ENCODE assay signal across 28 cellular contexts in the genomic region with DNA sequence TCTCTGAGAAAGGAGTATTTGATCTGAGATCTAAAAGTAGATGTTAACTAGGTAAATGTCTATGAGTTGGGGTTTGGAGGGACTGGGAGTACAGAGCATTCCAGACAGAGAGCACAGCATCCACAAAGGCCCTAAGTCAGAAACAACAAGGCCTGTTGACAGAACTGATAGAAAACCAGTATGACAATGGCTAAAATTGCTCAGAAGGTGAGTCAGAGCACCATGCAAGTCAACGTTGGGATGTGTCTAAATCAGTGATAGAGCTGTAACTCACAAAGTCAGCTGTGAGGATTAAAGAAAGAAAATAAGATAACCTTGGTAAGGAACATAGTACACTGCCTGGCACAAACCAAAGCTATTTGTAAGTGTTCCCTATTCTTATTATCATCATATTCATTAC.
"Had no signal": no experiment of that assay in that cellular context is flagged by ENCODE, and none has a peak within 500 bp of the region (broad histone marks: within the 10 kb centered on the region; RNA-seq: fewer than 3 reads in every experiment).

No MANE protein-coding gene starts in this region.

- ATAC-seq: left colon; left lung; lower lobe of right lung; naive thymus-derived CD8-positive, alpha-beta T cell; pancreas; right cardiac atrium; sciatic nerve; stimulated activated memory B cell treated with anti-CD40 and anti-IgM and Interleukin-4, amounts not matched to agents 10 μg/mL and 1 μg/mL and 100 μg/mL, for 72 hours; stimulated activated naive CD8-positive, alpha-beta T cell treated with anti-CD3 and anti-CD28 coated beads, Interleukin-15, amount 100 ng/mL, for 72 hours had no signal

- H3K27ac ChIP-seq: left lung, lower lobe of right lung, pancreas, prostate gland, spleen, tibial nerve, uterus had no signal

- H3K4me1 ChIP-seq: left lung, lower lobe of right lung, pancreas, spleen, tibial nerve, uterus had no signal

- H3K4me3 ChIP-seq: left lung, lower lobe of right lung, pancreas, prostate gland, spleen, tibial nerve, uterus had no signal

- H3K36me3 ChIP-seq: left lung, lower lobe of right lung, pancreas, prostate gland, spleen, tibial nerve, uterus had no signal

- DNase-seq: hypothalamus; immature natural killer cell; kidney; left colon; left lung; lower lobe of right lung; mammary epithelial cell; mesenchymal stem cell; naive thymus-derived CD8-positive, alpha-beta T cell; nucleus accumbens; pancreas; posterior cingulate gyrus; retina; right cardiac atrium; small intestine; spleen; stimulated activated CD4-positive, alpha-beta T cell treated with anti-CD3 and anti-CD28 coated beads, Interleukin-1b, Interleukin-23, amount 100 ng/mL, for 48 hours; stimulated activated CD4-positive, alpha-beta T cell treated with anti-CD3 and anti-CD28 coated beads, Interleukin-2, amount 100 ng/mL, for 48 hours; stimulated activated CD4-positive, alpha-beta T cell treated with anti-CD3 and anti-CD28 coated beads, Interleukin-4, amount 100 ng/mL, for 4 hours; stimulated activated CD8-positive, alpha-beta memory T cell treated with anti-CD3 and anti-CD28 coated beads, Interleukin-4, amount 100 ng/mL, for 48 hours; stimulated activated naive CD4-positive, alpha-beta T cell treated with Interleukin-2 at 50 U/mL for 16 hours; stimulated activated naive CD8-positive, alpha-beta T cell treated with anti-CD3 and anti-CD28 coated beads, Interleukin-15, amount 100 ng/mL, for 72 hours; substantia nigra; uterus had no signal

- H3K9me3 ChIP-seq: left lung, lower lobe of right lung, pancreas, prostate gland, spleen, tibial nerve, uterus had no signal

- H3K27me3 ChIP-seq: left lung, pancreas, spleen, tibial nerve, uterus had no signal
